In genomic region chr2:108653849-108654248, GRCh38 we compare ENCODE assay signal across 8 cellular contexts.
A peak's percentile ranks its signal among the peaks of the same experiment; 100 is the strongest.
DNase-seq lines count a peak whose midpoint lies in the region; TF ChIP-seq lines count a peak whose summit lies in the region.
"Not testable (repeated sequence)": the region's sequence is repeated elsewhere in the genome, so short reads cannot be mapped to it uniquely, and the experiment has no call there.

No MANE protein-coding gene starts in this region.

- POLR2A ChIA-PET in AG04450 (lab: Yijun Ruan, JAX), result not testable (repeated sequence)

- not testable (repeated sequence) for H3K4me1 ChIP-seq in ascending aorta; right atrium auricular region; neural progenitor cell; smooth muscle cell (ENCODE audit: low read depth)

- H3K27ac Mint-ChIP-seq in activated CD4-positive, alpha-beta T cell treated with anti-CD3 and anti-CD28 coated beads, Interleukin-2, amount 10 ng/mL, durations not matched to agents 24 days and 14 days, result peak overlapping the region; percentile 76
- peak overlapping the region; percentile 9 for H3K27ac Mint-ChIP-seq in neural progenitor cell

- WGBS in smooth muscle cell (ENCODE audit: low lambda C conversion rate), result 9% methylated on average over 5 of the region's 6 CpGs

- not testable (repeated sequence) for H3K9me3 ChIP-seq in AG04450 (ENCODE audit: control insufficient read depth, insufficient read depth, low read length); ascending aorta; right atrium auricular region; neural progenitor cell (ENCODE audit: low read depth); smooth muscle cell (replicated peaks; ENCODE audit: low read depth)

- intact Hi-C loops in activated CD4-positive, alpha-beta T cell treated with anti-CD3 and anti-CD28 coated beads, Interleukin-2, amount 10 ng/mL, durations not matched to agents 24 days and 14 days (cut with micrococcal nuclease), result loop anchor here (5.0 kb wide), 1 partner anchor 207 kb away; the partner anchor contains the start of gene GCC2
- intact Hi-C loops in ascending aorta (cut with DNase I), result not testable (repeated sequence)

- H3F3A ChIP-seq in neural progenitor cell (ENCODE audit: low read depth); smooth muscle cell (ENCODE audit: low read depth): not testable (repeated sequence)

- H3K27me3 ChIP-seq in AG04450 (ENCODE audit: control insufficient read depth, insufficient read depth, low read length); ascending aorta; right atrium auricular region; neural progenitor cell; smooth muscle cell (ENCODE audit: low read depth): not testable (repeated sequence)

- CTCF ChIA-PET in AG04450 (lab: Charles Lee), result not testable (repeated sequence)

- H3K36me3 Mint-ChIP-seq in activated CD4-positive, alpha-beta T cell treated with anti-CD3 and anti-CD28 coated beads, Interleukin-2, amount 10 ng/mL, durations not matched to agents 24 days and 14 days (ENCODE audit: low read depth); neural progenitor cell: not testable (repeated sequence)

- not testable (repeated sequence) for H3K79me2 ChIP-seq in neural progenitor cell (ENCODE audit: low read depth)
- H3K79me2 ChIP-seq in smooth muscle cell (ENCODE audit: low read depth), result peaks cover 26% of the 10 kb centered on the region

- not testable (repeated sequence) for H3K4me3 ChIP-seq in AG04450 (ENCODE audit: low read depth, low read length); right atrium auricular region; neural progenitor cell; smooth muscle cell
- H3K4me3 ChIP-seq in ascending aorta, result peak overlapping the region in 1 of 2 donors; percentile 20

- not testable (repeated sequence) for DNase-seq in AG04450 (ENCODE audit: low read depth, low spot score); activated CD4-positive, alpha-beta T cell treated with anti-CD3 and anti-CD28 coated beads, Interleukin-2, amount 10 ng/mL, durations not matched to agents 24 days and 14 days; ascending aorta (ENCODE audit: low spot score in 2 of 2); epithelial cell of prostate (ENCODE audit: low read depth, low spot score); right atrium auricular region (ENCODE audit: low spot score); neural progenitor cell (ENCODE audit: low spot score); smooth muscle cell (lab: John Stamatoyannopoulos, UW; ENCODE audit: unreplicated experiment)
- peak; percentile 51 for DNase-seq in M059J (ENCODE audit: low read depth)

- not testable (repeated sequence) for H4K20me1 ChIP-seq in neural progenitor cell (ENCODE audit: low read depth); smooth muscle cell (ENCODE audit: low read depth)

- H3K9me3 Mint-ChIP-seq in activated CD4-positive, alpha-beta T cell treated with anti-CD3 and anti-CD28 coated beads, Interleukin-2, amount 10 ng/mL, durations not matched to agents 24 days and 14 days; neural progenitor cell: not testable (repeated sequence)

- H3K27ac ChIP-seq in AG04450 (ENCODE audit: low read depth, low read length) (peak overlapping the region; percentile 52), ascending aorta (peak overlapping the region; percentile 76 to 79), epithelial cell of prostate (peak overlapping the region; percentile 54), right atrium auricular region (peak overlapping the region; percentile 79 to 84), smooth muscle cell (ENCODE audit: low read depth) (peak overlapping the region; percentile 92)
- not testable (repeated sequence) for H3K27ac ChIP-seq in neural progenitor cell

- not testable (repeated sequence) for H3K9ac ChIP-seq in neural progenitor cell
- H3K9ac ChIP-seq in smooth muscle cell (ENCODE audit: low read depth), result peak overlapping the region; percentile 68

- not testable (repeated sequence) for H3K4me2 ChIP-seq in neural progenitor cell
- H3K4me2 ChIP-seq in smooth muscle cell, result peak overlapping the region; percentile 73

- H3K27me3 Mint-ChIP-seq in activated CD4-positive, alpha-beta T cell treated with anti-CD3 and anti-CD28 coated beads, Interleukin-2, amount 10 ng/mL, durations not matched to agents 24 days and 14 days; neural progenitor cell (ENCODE audit: insufficient read depth, low read depth): not testable (repeated sequence)

- H3K4me1 Mint-ChIP-seq in activated CD4-positive, alpha-beta T cell treated with anti-CD3 and anti-CD28 coated beads, Interleukin-2, amount 10 ng/mL, durations not matched to agents 24 days and 14 days, result peaks cover 28% of the 10 kb centered on the region
- H3K4me1 Mint-ChIP-seq in neural progenitor cell, result not testable (repeated sequence)

- H3K36me3 ChIP-seq in ascending aorta; right atrium auricular region; neural progenitor cell; smooth muscle cell (ENCODE audit: low read depth): not testable (repeated sequence)

- not testable (repeated sequence) for TF ChIP-seq CTCF in AG04450 (IDR thresholded peaks at IDR 0.05; ENCODE audit: low read depth, low read length); ascending aorta (IDR thresholded peaks at IDR 0.05); right atrium auricular region (IDR thresholded peaks at IDR 0.05); neural progenitor cell (IDR thresholded peaks at IDR 0.05); smooth muscle cell (IDR thresholded peaks at IDR 0.05; ENCODE audit: borderline replicate concordance, insufficient read depth, poor library complexity, severe bottlenecking)

- not testable (repeated sequence) for H2AFZ ChIP-seq in neural progenitor cell (replicated peaks); smooth muscle cell (ENCODE audit: low read depth)

- H3K4me3 Mint-ChIP-seq in activated CD4-positive, alpha-beta T cell treated with anti-CD3 and anti-CD28 coated beads, Interleukin-2, amount 10 ng/mL, durations not matched to agents 24 days and 14 days, result peak overlapping the region; percentile 48
- not testable (repeated sequence) for H3K4me3 Mint-ChIP-seq in neural progenitor cell
